19 cellular contexts compared by ENCODE assay signal in the genomic region with DNA sequence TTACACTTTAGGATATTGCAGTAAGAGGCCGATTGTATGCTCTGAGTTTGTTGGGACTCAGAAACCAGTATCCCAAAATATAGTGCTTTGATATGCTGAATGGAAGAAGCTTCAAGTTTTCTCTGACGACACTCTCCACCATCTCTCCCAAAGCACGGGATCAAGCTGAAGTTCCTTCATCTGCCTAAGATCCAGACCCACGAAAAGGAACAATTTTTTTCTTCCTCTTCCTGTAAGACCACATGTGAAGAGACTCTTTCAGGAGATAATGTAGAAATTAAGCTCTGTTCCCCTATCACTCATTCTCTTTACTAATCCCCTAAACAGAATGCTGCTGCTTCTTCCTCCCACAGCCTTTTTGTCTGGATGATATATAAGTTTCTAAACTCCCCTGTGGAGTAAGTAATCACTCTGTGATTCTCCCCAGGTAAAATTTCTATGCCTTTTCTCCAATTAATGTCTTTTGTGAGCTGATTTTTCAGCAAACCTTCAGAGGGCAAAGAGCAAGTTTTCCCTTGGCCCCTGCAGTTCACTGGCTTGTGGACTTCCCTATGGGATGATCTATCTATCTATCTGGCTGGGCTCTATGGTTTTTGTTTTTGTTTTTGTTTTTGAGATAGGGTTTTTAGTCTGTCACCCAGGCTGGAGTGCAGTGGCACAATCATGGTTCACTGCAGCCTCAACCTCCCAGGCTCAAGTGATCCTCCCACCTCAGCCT. TPM values are rescaled to one million over a fixed set of nuclear protein-coding genes. Genes with fewer than 3 reads are reported as not detected.
DNase-seq lines count a peak whose midpoint lies in the region; ATAC-seq and TF ChIP-seq lines count a peak whose summit lies in the region.
"Had no signal": no experiment of that assay in that cellular context is flagged by ENCODE, and none has a peak within 500 bp of the region (broad histone marks: within the 10 kb centered on the region; RNA-seq: fewer than 3 reads in every experiment).

No MANE protein-coding gene starts in this region.

- peak overlapping the region; percentile 54 for H3K27ac ChIP-seq in VCaP
- no peak overlapping the region for H3K27ac ChIP-seq in naive thymus-derived CD4-positive, alpha-beta T cell (ENCODE audit: low read depth, low read length)
- H3K27ac ChIP-seq: tibial artery, WERI-Rb-1 had no signal

- no peaks in the 10 kb centered on the region for H3K4me1 ChIP-seq in naive thymus-derived CD4-positive, alpha-beta T cell (ENCODE audit: control insufficient read depth in 2 of 2, insufficient read depth in 2 of 2, low read length in 2 of 2)
- H3K4me1 ChIP-seq: tibial artery had no signal

- DNase-seq in GF-D8 (lab: John Stamatoyannopoulos, UW) (peak; percentile 48), MV-4-11 (lab: John Stamatoyannopoulos, UW) (peak; percentile 63), NCI-H510A (lab: John Stamatoyannopoulos, UW) (no peak), kidney tubule cell (ENCODE audit: low spot score) (no peak), nucleus accumbens (lab: John Stamatoyannopoulos, UW) (no peak)
- no peak for DNase-seq in naive thymus-derived CD4-positive, alpha-beta T cell
- DNase-seq: activated effector memory CD4-positive, alpha-beta T cell treated with Interleukin-2 at 50 U/mL for 16 hours; CD8-positive, alpha-beta memory T cell; effector CD4-positive, alpha-beta T cell; KG1; NCI-H1105; NCI-H2029 treated with DMSO at 0.1 percent for 48 hours; NCI-H446; occipital lobe; stimulated activated naive CD8-positive, alpha-beta T cell treated with anti-CD3 and anti-CD28 coated beads, Interleukin-15, amount 100 ng/mL, for 72 hours; tibial artery; WERI-Rb-1 had no signal

- no peak overlapping the region for H3K4me3 ChIP-seq in naive thymus-derived CD4-positive, alpha-beta T cell (ENCODE audit: low read length)
- H3K4me3 ChIP-seq: tibial artery had no signal

- no peak for TF ChIP-seq CTCF in VCaP (conservative IDR thresholded peaks at IDR 0.05)

- CTCF ChIA-PET in naive thymus-derived CD4-positive, alpha-beta T cell (lab: Charles Lee): interaction anchor here (0.6 to 1.4 kb wide), 2 partner anchors 12 to 84 kb away, joined by 3 to 5 read pairs; no protein-coding TSS in a partner anchor

- intact Hi-C loops in naive thymus-derived CD4-positive, alpha-beta T cell (cut with micrococcal nuclease): no loop called here

- no peaks in the 10 kb centered on the region for H3K36me3 ChIP-seq in naive thymus-derived CD4-positive, alpha-beta T cell (ENCODE audit: control insufficient read depth in 2 of 3, insufficient read depth in 3 of 3, low read length in 3 of 3)
- H3K36me3 ChIP-seq: tibial artery, WERI-Rb-1 had no signal

- H3K36me3 Mint-ChIP-seq in naive thymus-derived CD4-positive, alpha-beta T cell: no peaks in the 10 kb centered on the region

- ATAC-seq in naive thymus-derived CD4-positive, alpha-beta T cell: peak; percentile 27
- ATAC-seq: stimulated activated naive CD8-positive, alpha-beta T cell treated with anti-CD3 and anti-CD28 coated beads, Interleukin-15, amount 100 ng/mL, for 72 hours had no signal

- H3K9me3 ChIP-seq in naive thymus-derived CD4-positive, alpha-beta T cell (ENCODE audit: control insufficient read depth in 2 of 3, low read length in 3 of 3): no peaks in the 10 kb centered on the region
- H3K9me3 ChIP-seq: tibial artery had no signal

- H3K27me3 ChIP-seq in naive thymus-derived CD4-positive, alpha-beta T cell (ENCODE audit: control insufficient read depth in 2 of 2, insufficient read depth in 2 of 2, low read length in 2 of 2): no peaks in the 10 kb centered on the region
- H3K27me3 ChIP-seq: tibial artery had no signal

- POLR2A ChIA-PET in naive thymus-derived CD4-positive, alpha-beta T cell (lab: Charles Lee): interaction anchor here (0.6 to 2.7 kb wide), 2 partner anchors 13 to 166 kb away, joined by 9 to 21 read pairs; partner anchors contain the start of gene PNRC1

- H3K4me1 Mint-ChIP-seq in naive thymus-derived CD4-positive, alpha-beta T cell: peaks cover 0 to 13% (median 0%) of the 10 kb centered on the region in 7 donors
- H3K4me1 Mint-ChIP-seq: CD8-positive, alpha-beta memory T cell; stimulated activated naive CD8-positive, alpha-beta T cell treated with anti-CD3 and anti-CD28 coated beads, Interleukin-15, amount 100 ng/mL, for 72 hours had no signal

- H3K27me3 Mint-ChIP-seq in naive thymus-derived CD4-positive, alpha-beta T cell: peaks cover 0 to 22% (median 4%) of the 10 kb centered on the region in 5 donors

- H3K27ac Mint-ChIP-seq in naive thymus-derived CD4-positive, alpha-beta T cell: no peak overlapping the region
- H3K27ac Mint-ChIP-seq: CD8-positive, alpha-beta memory T cell; stimulated activated naive CD8-positive, alpha-beta T cell treated with anti-CD3 and anti-CD28 coated beads, Interleukin-15, amount 100 ng/mL, for 72 hours had no signal

- H3K4me3 Mint-ChIP-seq in naive thymus-derived CD4-positive, alpha-beta T cell: no peak overlapping the region
- H3K4me3 Mint-ChIP-seq: CD8-positive, alpha-beta memory T cell; stimulated activated naive CD8-positive, alpha-beta T cell treated with anti-CD3 and anti-CD28 coated beads, Interleukin-15, amount 100 ng/mL, for 72 hours had no signal

- peaks cover 0 to 2% (median 0%) of the 10 kb centered on the region in 11 donors for H3K9me3 Mint-ChIP-seq in naive thymus-derived CD4-positive, alpha-beta T cell
- H3K9me3 Mint-ChIP-seq: CD8-positive, alpha-beta memory T cell; stimulated activated naive CD8-positive, alpha-beta T cell treated with anti-CD3 and anti-CD28 coated beads, Interleukin-15, amount 100 ng/mL, for 72 hours had no signal

RNA-seq across cellular contexts. Expression of gene PNRC1, which starts 13.5 kb away (rescaled TPM):
- total RNA-seq in naive thymus-derived CD4-positive, alpha-beta T cell: 100 to 1,000 TPM; 108 to 822 (median 763) TPM
- 100 to 1,000 TPM; 755 to 789 TPM for polyA plus RNA-seq in naive thymus-derived CD4-positive, alpha-beta T cell

RNA-seq across cellular contexts. Expression of gene SRSF12, which starts 50.8 kb away (rescaled TPM):
- under 1 TPM in 1 of 5 experiments, not detected in 4; 0.56 TPM for total RNA-seq in naive thymus-derived CD4-positive, alpha-beta T cell
- under 1 TPM in 1 of 2 donors, not detected in 1; 0.05 TPM for polyA plus RNA-seq in naive thymus-derived CD4-positive, alpha-beta T cell
- total RNA-seq: T-helper 1 cell treated with Interleukin-12 subunit alpha and Interleukin-12 subunit beta and Interleukin-4 antibody, amounts not matched to agents 30 ng/mL and 1 ng/mL, for 36 hours had no signal

Comparison
In these comparisons a context has a peak if more than half of its experiments do, and no peak if none do; other contexts are left out.
1. DNase-seq: peak in GF-D8 (single experiment) and MV-4-11 (single experiment); none in naive thymus-derived CD4-positive, alpha-beta T cell (0 of 9), NCI-H510A (single experiment), kidney tubule cell (single experiment) and nucleus accumbens (0 of 56).